ENCODE assay signal across 8 cellular contexts in genomic region chr22:23894710-23895598, GRCh38. TPM values are rescaled to one million over a fixed set of nuclear protein-coding genes. Genes with fewer than 3 reads are reported as not detected.
DNase-seq lines count a peak whose midpoint lies in the region; ATAC-seq and TF ChIP-seq lines count a peak whose summit lies in the region.

No MANE protein-coding gene starts in this region.

- peak overlapping the region; percentile 95 for H3K27ac Mint-ChIP-seq in T-helper 1 cell treated with Interleukin-12 subunit alpha and Interleukin-12 subunit beta and Interleukin-4 antibody, amounts not matched to agents 30 μg/mL and 1 μg/mL, for 36 hours

- H3K27ac ChIP-seq in angular gyrus (ENCODE audit: low read depth, low read length) (peak overlapping the region; percentile 97), right cardiac atrium (ENCODE audit: low read length) (peak overlapping the region; percentile 94), vagina (peak overlapping the region; percentile 95)

- peaks cover 35% of the 10 kb centered on the region for H3K36me3 Mint-ChIP-seq in T-helper 1 cell treated with Interleukin-12 subunit alpha and Interleukin-12 subunit beta and Interleukin-4 antibody, amounts not matched to agents 30 μg/mL and 1 μg/mL, for 36 hours (ENCODE audit: low read depth)

- H3K9me3 ChIP-seq in right cardiac atrium (ENCODE audit: control insufficient read depth, low read length) (no peaks in the 10 kb centered on the region), vagina (no peaks in the 10 kb centered on the region)

- TF ChIP-seq CTCF in vagina (IDR thresholded peaks at IDR 0.05) = no peak

- intact Hi-C loops in right cardiac atrium (cut with DNase I) = no loop called here
- intact Hi-C loops in vagina (cut with DNase I) = no loop called here

- H3K4me3 ChIP-seq in right cardiac atrium (ENCODE audit: low read length) (peak overlapping the region; percentile 59), vagina (peak overlapping the region; percentile 86 to 92)

- DNase-seq in DMS79 treated with DMSO at 0.1 percent for 48 hours (lab: John Stamatoyannopoulos, UW) = peak; percentile 21
- peak; percentile 69 for DNase-seq in HCEC 1CT
- peak; percentile 28 for DNase-seq in NCI-H1048 (lab: John Stamatoyannopoulos, UW)
- peak; percentile 81 to 88 (median 87) for DNase-seq in right cardiac atrium
- peak; percentile 62 for DNase-seq in renal cortical epithelial cell (ENCODE audit: low read depth)
- DNase-seq in vagina (ENCODE audit: extremely low spot score in 2 of 2) = no peak

- no peak for TF ChIP-seq POLR2A in vagina (IDR thresholded peaks at IDR 0.05)

- H3K27me3 ChIP-seq in right cardiac atrium (ENCODE audit: control insufficient read depth, insufficient read depth) = no peaks in the 10 kb centered on the region
- H3K27me3 ChIP-seq in vagina = no peaks in the 10 kb centered on the region

- peaks cover 18% of the 10 kb centered on the region for H3K4me1 Mint-ChIP-seq in T-helper 1 cell treated with Interleukin-12 subunit alpha and Interleukin-12 subunit beta and Interleukin-4 antibody, amounts not matched to agents 30 μg/mL and 1 μg/mL, for 36 hours (ENCODE audit: low read depth)

- peaks cover 0 to 21% of the 10 kb centered on the region in 2 donors for H3K36me3 ChIP-seq in vagina

- H3K27me3 Mint-ChIP-seq in T-helper 1 cell treated with Interleukin-12 subunit alpha and Interleukin-12 subunit beta and Interleukin-4 antibody, amounts not matched to agents 30 μg/mL and 1 μg/mL, for 36 hours (ENCODE audit: low read depth) = peaks cover 2% of the 10 kb centered on the region

- 2% methylated on average over 79 of the region's 79 CpGs for WGBS in right cardiac atrium

- ATAC-seq in right cardiac atrium = peak; percentile 50 to 66

- H3K9me3 Mint-ChIP-seq in T-helper 1 cell treated with Interleukin-12 subunit alpha and Interleukin-12 subunit beta and Interleukin-4 antibody, amounts not matched to agents 30 μg/mL and 1 μg/mL, for 36 hours = peaks cover 4% of the 10 kb centered on the region

- H3K4me3 Mint-ChIP-seq in T-helper 1 cell treated with Interleukin-12 subunit alpha and Interleukin-12 subunit beta and Interleukin-4 antibody, amounts not matched to agents 30 μg/mL and 1 μg/mL, for 36 hours = peak overlapping the region; percentile 90

- peaks cover 5% of the 10 kb centered on the region for H3K4me1 ChIP-seq in right cardiac atrium (ENCODE audit: control insufficient read depth, insufficient read depth, low read length)
- peaks cover 31% of the 10 kb centered on the region for H3K4me1 ChIP-seq in vagina

RNA-seq across cellular contexts. Expression of gene MIF, which starts 0.8 kb away (rescaled TPM):
- total RNA-seq in right cardiac atrium (100 to 1,000 TPM; 250 to 364 (median 272) TPM), renal cortical epithelial cell (213 and 324 TPM in 2 replicates), vagina (638 TPM)
- 369 TPM for polyA plus RNA-seq in right cardiac atrium

RNA-seq across cellular contexts. Expression of gene SLC2A11, which starts 37.3 kb away (rescaled TPM):
- total RNA-seq in right cardiac atrium (10 to 100 TPM; 12.0 to 27.2 (median 21.0) TPM), renal cortical epithelial cell (18.2 and 22.8 TPM in 2 replicates), vagina (4.9 TPM)
- polyA plus RNA-seq in right cardiac atrium = 23.4 TPM

RNA-seq across cellular contexts. Expression of gene DERL3, which starts 56.1 kb away (rescaled TPM):
- total RNA-seq in right cardiac atrium (10 to 100 TPM in 2 of 4 donors, 1 to 10 TPM in 2; 6.1 to 11.6 (median 9.2) TPM), renal cortical epithelial cell (0.17 and 0.30 TPM in 2 replicates), vagina (0.25 TPM)
- polyA plus RNA-seq in right cardiac atrium = 5.0 TPM

Comparison
In these comparisons a context has a peak if more than half of its experiments do, and no peak if none do; other contexts are left out.
1. DNase-seq: peak in DMS79 treated with DMSO at 0.1 percent for 48 hours (single experiment), HCEC 1CT (single experiment), NCI-H1048 (single experiment), right cardiac atrium (3 of 3) and renal cortical epithelial cell (single experiment); none in vagina (0 of 2).
2. Peak in every context shown above with its lines, with median percentiles within 50 percentile points of each other: H3K27ac ChIP-seq.